17 cellular contexts compared by ENCODE assay signal in the genomic region with DNA sequence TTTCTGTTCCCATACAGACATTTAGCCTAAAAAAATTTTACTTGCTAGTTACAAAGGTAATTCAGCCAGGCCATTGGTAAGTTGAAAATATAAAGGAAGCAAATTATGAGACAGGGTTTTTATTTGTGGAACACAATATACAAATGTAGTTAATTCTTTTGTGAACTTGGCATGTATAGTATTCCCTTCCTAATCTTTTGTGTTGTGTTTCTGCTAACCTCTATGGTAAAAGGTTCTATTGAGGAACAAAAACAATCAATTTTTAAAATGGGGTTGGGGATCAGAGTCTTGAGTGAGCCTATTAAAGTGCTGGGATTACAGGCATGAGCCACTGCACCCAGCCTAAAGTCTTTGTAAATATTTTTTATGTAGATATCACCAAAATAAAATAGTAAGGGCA. TPM values are rescaled to one million over a fixed set of nuclear protein-coding genes. Genes with fewer than 3 reads are reported as not detected.
DNase-seq lines count a peak whose midpoint lies in the region; ATAC-seq and TF ChIP-seq lines count a peak whose summit lies in the region.
"Had no signal": no experiment of that assay in that cellular context is flagged by ENCODE, and none has a peak within 500 bp of the region (broad histone marks: within the 10 kb centered on the region; RNA-seq: fewer than 3 reads in every experiment).

No MANE protein-coding gene starts in this region.

- H3K27me3 ChIP-seq in H9 (ENCODE audit: insufficient read depth, low read length), result no peaks in the 10 kb centered on the region
- no peaks in the 10 kb centered on the region for H3K27me3 ChIP-seq in body of pancreas
- H3K27me3 ChIP-seq: SJSA1 had no signal

- peaks cover 47 to 56% of the 10 kb centered on the region in 2 experiments for H3K4me1 Mint-ChIP-seq in H9
- H3K4me1 Mint-ChIP-seq in memory B cell, result peaks cover 38% of the 10 kb centered on the region

- no peak overlapping the region for H2BK12ac ChIP-seq in H9 (ENCODE audit: insufficient read length, low read depth, low read length)

- ATAC-seq in memory B cell (ENCODE audit: low read depth) (no peak), body of pancreas (no peak)
- ATAC-seq: Panc1 had no signal

- peaks cover 5% of the 10 kb centered on the region for H3K23me2 ChIP-seq in H9 (ENCODE audit: insufficient read length, low read depth, low read length, poor library complexity, severe bottlenecking)

- no peak overlapping the region for H3K56ac ChIP-seq in H9 (ENCODE audit: insufficient read length, low read depth, low read length)

- DNase-seq in H9 (no peak), OCI-LY7 (ENCODE audit: low spot score) (no peak), memory B cell (ENCODE audit: low spot score in 2 of 2) (no peak), body of pancreas (no peak), NCI-H345 (lab: John Stamatoyannopoulos, UW) (no peak), NOMO-1 (lab: John Stamatoyannopoulos, UW; ENCODE audit: unreplicated experiment in 2 of 2) (no peak), hypothalamus (lab: John Stamatoyannopoulos, UW) (no peak)
- DNase-seq: C1 segment of cervical spinal cord, DMS79, NCI-H1417 treated with DMSO at 0.1 percent for 48 hours, NCI-H187 treated with DMSO at 0.1 percent for 48 hours, NCI-H2227 treated with DMSO at 0.1 percent for 48 hours, NCI-H524, NCI-H82 had no signal

- no peak overlapping the region for H3K14ac ChIP-seq in H9 (ENCODE audit: insufficient read depth, low read length)

- H2AK5ac ChIP-seq in H9 (ENCODE audit: insufficient read length, low read length), result no peak overlapping the region

- H3K4ac ChIP-seq in H9 (ENCODE audit: low read depth, low read length), result no peak overlapping the region

- peaks cover 41% of the 10 kb centered on the region for H3K36me3 ChIP-seq in OCI-LY7 (ENCODE audit: insufficient read depth, low read length)
- H3K36me3 ChIP-seq in body of pancreas (replicated peaks in 1 of 2; ENCODE audit: insufficient read depth in 1 of 2, low read depth in 2 of 2), result no peaks in the 10 kb centered on the region

- no peak overlapping the region for H2BK120ac ChIP-seq in H9 (ENCODE audit: low read depth, low read length, poor library complexity, severe bottlenecking)

- peak overlapping the region; percentile 38 for H3K4me3 ChIP-seq in OCI-LY7 (ENCODE audit: low read depth, low read length, poor library complexity, severe bottlenecking)
- H3K4me3 ChIP-seq in body of pancreas, result no peak overlapping the region
- H3K4me3 ChIP-seq: SJSA1 had no signal

- H2BK5ac ChIP-seq in H9 (ENCODE audit: insufficient read length, low read length), result no peak overlapping the region

- no peak overlapping the region for H4K91ac ChIP-seq in H9 (ENCODE audit: insufficient read length, low read depth, low read length)

- H3K27ac Mint-ChIP-seq in H9, result peak overlapping the region; percentile 62 to 72 (median 62); a peak in 5 of 7 replicates
- no peak overlapping the region for H3K27ac Mint-ChIP-seq in memory B cell

- H3K27ac ChIP-seq in H9 (ENCODE audit: insufficient read length, low read depth, low read length), result no peak overlapping the region
- peak overlapping the region; percentile 55 for H3K27ac ChIP-seq in OCI-LY7 (ENCODE audit: low read depth, low read length, poor library complexity, severe bottlenecking)
- H3K27ac ChIP-seq in body of pancreas, result no peak overlapping the region
- H3K27ac ChIP-seq: KMS-11, SJSA1 had no signal

- H3K4me3 Mint-ChIP-seq in H9, result no peak overlapping the region
- H3K4me3 Mint-ChIP-seq in memory B cell, result peak overlapping the region; percentile 31

- no peaks in the 10 kb centered on the region for H3K27me3 Mint-ChIP-seq in H9 (ENCODE audit: low read depth)
- H3K27me3 Mint-ChIP-seq in memory B cell, result no peaks in the 10 kb centered on the region

- no peak overlapping the region for H4K5ac ChIP-seq in H9 (ENCODE audit: insufficient read length, low read depth, low read length)

- POLR2A ChIA-PET in OCI-LY7 (lab: Charles Lee), result interaction anchor here (0.8 to 13.4 kb wide), 13 partner anchors 8 to 105 kb away, joined by 3 to 175 read pairs (median 5); partner anchors contain the start of gene WEE1

- H2BK15ac ChIP-seq in H9 (ENCODE audit: low read depth, low read length), result no peak overlapping the region

- peaks cover 6 to 13% (median 7%) of the 10 kb centered on the region in 3 experiments; a peak in 6 of 7 replicates for H3K36me3 Mint-ChIP-seq in H9 (ENCODE audit: insufficient read depth in 1 of 3, low read depth in 3 of 3)
- H3K36me3 Mint-ChIP-seq in memory B cell, result peaks cover 16% of the 10 kb centered on the region

- no peak overlapping the region for H3K23ac ChIP-seq in H9 (ENCODE audit: insufficient read length, low read depth, low read length)

- no peak overlapping the region for H3K9ac ChIP-seq in H9 (ENCODE audit: extremely low read depth, insufficient read length, low read length)
- H3K9ac ChIP-seq: KMS-11 had no signal

- no peak overlapping the region for H2AFZ ChIP-seq in H9 (ENCODE audit: low read length)
- no peak overlapping the region for H2AFZ ChIP-seq in OCI-LY7 (ENCODE audit: low read length)

- no peak overlapping the region for H2BK20ac ChIP-seq in H9 (ENCODE audit: low read depth, low read length, poor library complexity, severe bottlenecking)

- H3K79me1 ChIP-seq in H9 (ENCODE audit: insufficient read depth, low read depth, low read length, poor library complexity, severe bottlenecking), result no peaks in the 10 kb centered on the region

- no peak overlapping the region for H3K4me2 ChIP-seq in H9 (ENCODE audit: insufficient read depth, insufficient read length, low read length)
- peak overlapping the region; percentile 65 for H3K4me2 ChIP-seq in OCI-LY7 (ENCODE audit: low read length)
- H3K4me2 ChIP-seq: KMS-11 had no signal

- BruUV-seq in OCI-LY7 (replicated peaks; lab: Mats Ljungman, UMichigan), result no TSS peak

- H3K9me2 ChIP-seq in OCI-LY7 (ENCODE audit: insufficient read depth, low read length), result no peaks in the 10 kb centered on the region

- H3K79me2 ChIP-seq in H9 (ENCODE audit: insufficient read depth, low read length) (peaks cover 6% of the 10 kb centered on the region; the same call in 1 of the 2 replicates), OCI-LY7 (ENCODE audit: insufficient read depth, low read depth, low read length) (peaks cover 100% of the 10 kb centered on the region)

- no peak overlapping the region for H3K18ac ChIP-seq in H9 (ENCODE audit: insufficient read length, low read depth, low read length)

- H3K9me3 Mint-ChIP-seq in H9 (no peaks in the 10 kb centered on the region), memory B cell (no peaks in the 10 kb centered on the region)

- CTCF ChIA-PET in OCI-LY7 (lab: Charles Lee; ENCODE audit: unreplicated experiment), result no interaction called here

- H3K9me3 ChIP-seq in H9 (ENCODE audit: control insufficient read depth, low read depth, low read length) (no peaks in the 10 kb centered on the region), OCI-LY7 (ENCODE audit: low read length) (peaks cover 4% of the 10 kb centered on the region; the same call in 1 of the 2 replicates), body of pancreas (no peaks in the 10 kb centered on the region)
- H3K9me3 ChIP-seq: SJSA1 had no signal

- H3K4me1 ChIP-seq in H9 (ENCODE audit: insufficient read depth, low read length) (peaks cover 5% of the 10 kb centered on the region; the same call in 1 of the 2 replicates), OCI-LY7 (ENCODE audit: insufficient read depth, low read length, poor library complexity, severe bottlenecking) (peaks cover 96% of the 10 kb centered on the region), body of pancreas (no peaks in the 10 kb centered on the region)
- H3K4me1 ChIP-seq: SJSA1 had no signal

- TF ChIP-seq POLR2A in body of pancreas (IDR thresholded peaks at IDR 0.05), result no peak

- intact Hi-C loops in OCI-LY7 (cut with micrococcal nuclease; ENCODE audit: unreplicated experiment), result no loop called here
- intact Hi-C loops in body of pancreas (cut with DNase I), result no loop called here

- no peak overlapping the region for H4K8ac ChIP-seq in H9 (replicated peaks; ENCODE audit: insufficient read length, low read depth, low read length)

- no peak overlapping the region for H3T11ph ChIP-seq in H9 (ENCODE audit: low read length)

- TF ChIP-seq CTCF in H9 (conservative IDR thresholded peaks at IDR 0.05) (no peak), OCI-LY7 (conservative IDR thresholded peaks at IDR 0.05; ENCODE audit: low read length) (no peak), body of pancreas (IDR thresholded peaks at IDR 0.05) (no peak)

- no peaks in the 10 kb centered on the region for H4K20me1 ChIP-seq in H9 (ENCODE audit: control insufficient read depth, insufficient read depth, insufficient read length)
- no peaks in the 10 kb centered on the region for H4K20me1 ChIP-seq in OCI-LY7 (ENCODE audit: insufficient read depth, low read length)

RNA-seq across cellular contexts. Expression of gene SWAP70, which starts 14.1 kb away (rescaled TPM):
- total RNA-seq in H9 (2021), result 34.4 and 35.8 TPM in 2 replicates
- 37.5 and 44.4 TPM in 2 replicates for total RNA-seq in OCI-LY7 (2014; rRNA removed; shearing (Covaris generic))
- 91.9 and 110 TPM in 2 replicates for total RNA-seq in OCI-LY7 (2022)
- total RNA-seq in body of pancreas, result 10 to 100 TPM; 18.8 to 22.1 TPM
